Comparison of ENCODE assay signal across 21 cellular contexts in genomic region chr6:157795826-157796225, GRCh38.
"Had no signal": no experiment of that assay in that cellular context is flagged by ENCODE, and none has a peak within 500 bp of the region (broad histone marks: within the 10 kb centered on the region; RNA-seq: fewer than 3 reads in every experiment).

No MANE protein-coding gene starts in this region.

- H3K4me2 ChIP-seq: smooth muscle cell had no signal

- H3K27me3 ChIP-seq: dorsolateral prefrontal cortex, gastrocnemius medialis, ovary, suprapubic skin, thyroid gland, upper lobe of left lung, uterus had no signal

- H3K9me3 Mint-ChIP-seq: neural crest cell had no signal

- H3K4me3 Mint-ChIP-seq: naive thymus-derived CD8-positive, alpha-beta T cell; neural crest cell had no signal

- H3K36me3 Mint-ChIP-seq: naive thymus-derived CD8-positive, alpha-beta T cell had no signal

- DNase-seq: dorsolateral prefrontal cortex; effector CD8-positive, alpha-beta T cell; gastrocnemius medialis; islet precursor cell; mammary epithelial cell; mucosa of descending colon; naive thymus-derived CD8-positive, alpha-beta T cell; ovary; right cardiac atrium; stimulated activated CD4-positive, alpha-beta T cell treated with anti-CD3 and anti-CD28 coated beads, Interleukin-2, amount 100 ng/mL, for 48 hours; stimulated activated naive CD4-positive, alpha-beta T cell treated with Interleukin-2 at 50 U/mL for 16 hours; thyroid gland; upper lobe of left lung; uterus had no signal

- ATAC-seq: esophagus mucosa; gastrocnemius medialis; left lobe of liver; mucosa of descending colon; naive thymus-derived CD8-positive, alpha-beta T cell had no signal

- H3K36me3 ChIP-seq: gastrocnemius medialis, ovary, suprapubic skin, thyroid gland, upper lobe of left lung, uterus had no signal

- H3K9me3 ChIP-seq: gastrocnemius medialis, mucosa of descending colon, ovary, suprapubic skin, thyroid gland, upper lobe of left lung, uterus had no signal

- H3K4me1 ChIP-seq: suprapubic skin, uterus had no signal

- H3K27ac ChIP-seq: dorsolateral prefrontal cortex, gastrocnemius medialis, ovary, suprapubic skin, thyroid gland, upper lobe of left lung, uterus had no signal

- H3K4me1 Mint-ChIP-seq: neural crest cell had no signal

- H3K27ac Mint-ChIP-seq: progenitor cell of endocrine pancreas had no signal

- H3K4me3 ChIP-seq: coronary artery, dorsolateral prefrontal cortex, gastrocnemius medialis, mucosa of descending colon, ovary, smooth muscle cell, suprapubic skin, thyroid gland, upper lobe of left lung, uterus had no signal
